ENCODE assay signal across 29 cellular contexts in genomic region chr14:106522990-106523389, GRCh38.
"Had no signal": no experiment of that assay in that cellular context is flagged by ENCODE, and none has a peak within 500 bp of the region (broad histone marks: within the 10 kb centered on the region; RNA-seq: fewer than 3 reads in every experiment).

No MANE protein-coding gene starts in this region.

- H3K9me3 ChIP-seq: stomach, suprapubic skin, testis, thoracic aorta, thyroid gland, tibial artery, tibial nerve, transverse colon, upper lobe of left lung, upper lobe of right lung, uterus, vagina had no signal

- FAIRE-seq: urothelium cell line had no signal

- H3K27ac ChIP-seq: stomach, suprapubic skin, testis, thoracic aorta, thyroid gland, tibial artery, tibial nerve, transverse colon, upper lobe of left lung, upper lobe of right lung, uterus, vagina had no signal

- H3K9me3 Mint-ChIP-seq: stimulated activated effector memory CD8-positive, alpha-beta T cell treated with anti-CD3 and anti-CD28 coated beads, Interleukin-12 subunit alpha, Interleukin-12 subunit beta, amount 100 ng/mL, for 72 hours; stimulated activated memory B cell treated with anti-CD40 and anti-IgM and Interleukin-4, amounts not matched to agents 10 μg/mL and 1 μg/mL and 100 μg/mL, for 72 hours; stimulated activated naive CD8-positive, alpha-beta T cell treated with anti-CD3 and anti-CD28 coated beads, Interleukin-15, Interleukin-2, amounts not matched to agents 100 ng/mL and 50 ng/mL, for 24 hours had no signal

- H3K4me1 ChIP-seq: stomach, suprapubic skin, testis, thyroid gland, tibial artery, tibial nerve, transverse colon, upper lobe of left lung, upper lobe of right lung, uterus, vagina had no signal

- H3K36me3 Mint-ChIP-seq: stimulated activated effector memory CD8-positive, alpha-beta T cell treated with anti-CD3 and anti-CD28 coated beads, Interleukin-12 subunit alpha, Interleukin-12 subunit beta, amount 100 ng/mL, for 72 hours; stimulated activated memory B cell treated with anti-CD40 and anti-IgM and Interleukin-4, amounts not matched to agents 10 μg/mL and 1 μg/mL and 100 μg/mL, for 72 hours; stimulated activated naive B cell treated with anti-CD40 and anti-IgM and Interleukin-4, amounts not matched to agents 10 μg/mL and 1 μg/mL and 100 μg/mL, for 72 hours; type B pancreatic cell had no signal

- H3K36me3 ChIP-seq: stomach, suprapubic skin, thoracic aorta, thyroid gland, tibial artery, tibial nerve, transverse colon, upper lobe of left lung, upper lobe of right lung, uterus, vagina had no signal

- H3K27me3 ChIP-seq: suprapubic skin, testis, thyroid gland, tibial artery, tibial nerve, transverse colon, upper lobe of left lung, uterus, vagina had no signal

- H3K27ac Mint-ChIP-seq: stimulated activated effector memory CD8-positive, alpha-beta T cell treated with anti-CD3 and anti-CD28 coated beads, Interleukin-12 subunit alpha, Interleukin-12 subunit beta, amount 100 ng/mL, for 72 hours; stimulated activated memory B cell treated with anti-CD40 and anti-IgM and Interleukin-4, amounts not matched to agents 10 μg/mL and 1 μg/mL and 100 μg/mL, for 72 hours; stimulated activated naive B cell treated with anti-CD40 and anti-IgM and Interleukin-4, amounts not matched to agents 10 μg/mL and 1 μg/mL and 100 μg/mL, for 72 hours; stimulated activated naive CD8-positive, alpha-beta T cell treated with anti-CD3 and anti-CD28 coated beads, Interleukin-15, amount 100 ng/mL, for 72 hours; stimulated activated naive CD8-positive, alpha-beta T cell treated with anti-CD3 and anti-CD28 coated beads, Interleukin-15, Interleukin-2, amounts not matched to agents 100 ng/mL and 50 ng/mL, for 24 hours; type B pancreatic cell had no signal

- H3K4me3 Mint-ChIP-seq: stimulated activated effector memory CD8-positive, alpha-beta T cell treated with anti-CD3 and anti-CD28 coated beads, Interleukin-12 subunit alpha, Interleukin-12 subunit beta, amount 100 ng/mL, for 72 hours; stimulated activated memory B cell treated with anti-CD40 and anti-IgM and Interleukin-4, amounts not matched to agents 10 μg/mL and 1 μg/mL and 100 μg/mL, for 72 hours; stimulated activated naive B cell treated with anti-CD40 and anti-IgM and Interleukin-4, amounts not matched to agents 10 μg/mL and 1 μg/mL and 100 μg/mL, for 72 hours; stimulated activated naive CD8-positive, alpha-beta T cell treated with anti-CD3 and anti-CD28 coated beads, Interleukin-15, amount 100 ng/mL, for 72 hours; stimulated activated naive CD8-positive, alpha-beta T cell treated with anti-CD3 and anti-CD28 coated beads, Interleukin-15, Interleukin-2, amounts not matched to agents 100 ng/mL and 50 ng/mL, for 24 hours; type B pancreatic cell had no signal

- ATAC-seq: stimulated activated memory B cell treated with anti-CD40 and anti-IgM and Interleukin-4, amounts not matched to agents 10 μg/mL and 1 μg/mL and 100 μg/mL, for 72 hours; stimulated activated naive B cell treated with anti-CD40 and anti-IgM and Interleukin-4, amounts not matched to agents 10 μg/mL and 1 μg/mL and 100 μg/mL, for 72 hours; stimulated activated naive CD8-positive, alpha-beta T cell treated with anti-CD3 and anti-CD28 coated beads, Interleukin-15, amount 100 ng/mL, for 72 hours; stimulated activated naive CD8-positive, alpha-beta T cell treated with anti-CD3 and anti-CD28 coated beads, Interleukin-15, Interleukin-2, amounts not matched to agents 100 U/mL and 50 U/mL, for 24 hours; upper lobe of right lung had no signal

- H3K27me3 Mint-ChIP-seq: stimulated activated memory B cell treated with anti-CD40 and anti-IgM and Interleukin-4, amounts not matched to agents 10 μg/mL and 1 μg/mL and 100 μg/mL, for 72 hours; stimulated activated naive B cell treated with anti-CD40 and anti-IgM and Interleukin-4, amounts not matched to agents 10 μg/mL and 1 μg/mL and 100 μg/mL, for 72 hours; stimulated activated naive CD8-positive, alpha-beta T cell treated with anti-CD3 and anti-CD28 coated beads, Interleukin-15, amount 100 ng/mL, for 72 hours; type B pancreatic cell had no signal

- H3K4me3 ChIP-seq: stomach, suprapubic skin, testis, thoracic aorta, thyroid gland, tibial artery, tibial nerve, transverse colon, upper lobe of left lung, upper lobe of right lung, uterus, vagina had no signal

- DNase-seq: stimulated activated CD4-positive, alpha-beta T cell treated with anti-CD3 and anti-CD28 coated beads, Interleukin-2, amount 100 ng/mL, for 48 hours; stimulated activated CD4-positive, alpha-beta T cell treated with anti-CD3 and anti-CD28 coated beads, Interleukin-4, amount 100 ng/mL, for 1 hour; stimulated activated CD4-positive, alpha-beta T cell treated with anti-CD3 and anti-CD28 coated beads, Interleukin-4, amount 100 ng/mL, for 24 hours; stimulated activated CD4-positive, alpha-beta T cell treated with anti-CD3 and anti-CD28 coated beads, Interleukin-4, amount 100 ng/mL, for 4 hours; stimulated activated CD8-positive, alpha-beta memory T cell treated with anti-CD3 and anti-CD28 coated beads, Interleukin-4, amount 100 ng/mL, for 48 hours; stimulated activated naive B cell treated with anti-CD40 and anti-IgM and Interleukin-4, amounts not matched to agents 10 μg/mL and 1 μg/mL and 100 μg/mL, for 72 hours; stimulated activated naive CD4-positive, alpha-beta T cell; stimulated activated naive CD4-positive, alpha-beta T cell treated with Interleukin-2 at 50 U/mL for 16 hours; stimulated activated naive CD8-positive, alpha-beta T cell treated with anti-CD3 and anti-CD28 coated beads, Interleukin-15, amount 100 ng/mL, for 72 hours; stimulated activated naive CD8-positive, alpha-beta T cell treated with anti-CD3 and anti-CD28 coated beads, Interleukin-15, Interleukin-2, amounts not matched to agents 100 U/mL and 50 U/mL, for 24 hours; stomach; substantia nigra; testis; thyroid gland; tibial artery; transverse colon; trophoblast cell; upper lobe of left lung; upper lobe of right lung; uterus had no signal
